4 cellular contexts compared by ENCODE assay signal in genomic region chr4:147421456-147421855, GRCh38. TPM values are rescaled to one million over a fixed set of nuclear protein-coding genes. Genes with fewer than 3 reads are reported as not detected.
"Had no signal": no experiment of that assay in that cellular context is flagged by ENCODE, and none has a peak within 500 bp of the region (broad histone marks: within the 10 kb centered on the region; RNA-seq: fewer than 3 reads in every experiment).

No MANE protein-coding gene starts in this region.

- H3K4me3 ChIP-seq: GM12878 had no signal

- ATAC-seq: GM12878 had no signal

- DNase-seq: GDM1, GF-D8 had no signal

RNA-seq across cellular contexts. Expression of gene EDNRA, which starts 59.4 kb away (rescaled TPM):
- total RNA-seq: G401 had no signal
